21 cellular contexts compared by ENCODE assay signal in the genomic region with DNA sequence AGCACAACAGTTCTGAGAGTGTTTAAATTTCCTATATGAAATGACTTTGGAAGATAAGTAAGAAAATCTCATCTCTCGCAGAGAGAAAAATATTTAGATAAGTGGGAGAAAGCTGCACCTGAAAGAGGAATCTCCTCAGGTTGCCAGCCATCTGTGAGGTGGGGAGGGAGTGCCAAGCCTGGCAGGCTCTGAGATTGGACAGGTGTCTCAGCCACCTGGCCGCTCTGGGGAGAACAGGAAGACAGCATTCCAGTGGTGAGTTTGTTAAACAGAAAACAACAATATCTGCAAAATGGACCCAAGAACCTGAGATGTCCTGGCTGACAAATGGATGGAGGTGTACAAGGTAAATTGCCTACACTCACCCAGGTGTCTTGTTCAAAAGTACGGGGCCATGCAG. TPM values are rescaled to one million over a fixed set of nuclear protein-coding genes. Genes with fewer than 3 reads are reported as not detected.
A peak's percentile ranks its signal among the peaks of the same experiment; 100 is the strongest.
DNase-seq lines count a peak whose midpoint lies in the region; ATAC-seq and TF ChIP-seq lines count a peak whose summit lies in the region.
"Had no signal": no experiment of that assay in that cellular context is flagged by ENCODE, and none has a peak within 500 bp of the region (broad histone marks: within the 10 kb centered on the region; RNA-seq: fewer than 3 reads in every experiment).

No MANE protein-coding gene starts in this region.

- ATAC-seq in body of pancreas, result peak; percentile 48
- ATAC-seq in HG03097 (IDR thresholded peaks at IDR 0.05; ENCODE audit: low FRiP score, unreplicated experiment), result no peak
- ATAC-seq: Panc1 had no signal

- TF ChIP-seq CTCF in C4-2B (conservative IDR thresholded peaks at IDR 0.05) (no peak), body of pancreas (IDR thresholded peaks at IDR 0.05) (peak in 1 of 7 experiments; percentile 4)

- peaks cover 0 to 3% (median 0%) of the 10 kb centered on the region in 3 donors for H3K9me3 ChIP-seq in body of pancreas
- H3K9me3 ChIP-seq: MG63 had no signal

- DNase-seq in G401 (ENCODE audit: low spot score) (peak; percentile 97), NCI-H2171 treated with DMSO at 0.1 percent for 48 hours (lab: John Stamatoyannopoulos, UW) (peak; percentile 73), body of pancreas (peak; percentile 27 to 77 (median 38)), NAMALWA (ENCODE audit: low spot score) (no peak), Ammon's horn (ENCODE audit: low spot score) (no peak), mesenteric fat pad (ENCODE audit: low spot score) (no peak)
- DNase-seq: COR-L47, HCEC 1CT, Karpas-422, MG63, NCI-H1092 treated with DMSO at 0.1 percent for 48 hours, NCI-H146, NCI-H2081 treated with DMSO at 0.1 percent for 48 hours, NCI-H446, NCI-H82, SW 1271, T-helper 2 cell had no signal

- H3K27ac ChIP-seq in C4-2B, result peak overlapping the region; percentile 64
- no peak overlapping the region for H3K27ac ChIP-seq in body of pancreas

- WGBS in body of pancreas, 2 donors, result 46 to 54% methylated on average over 3 of the region's 3 CpGs

- H3K36me3 ChIP-seq in body of pancreas (replicated peaks in 1 of 2; ENCODE audit: insufficient read depth in 1 of 2, low read depth in 2 of 2), result no peaks in the 10 kb centered on the region
- H3K36me3 ChIP-seq: MG63 had no signal

- no peak overlapping the region for H3K4me3 ChIP-seq in body of pancreas
- H3K4me3 ChIP-seq: MG63 had no signal

- TF ChIP-seq POLR2A in body of pancreas (IDR thresholded peaks at IDR 0.05), result no peak

- intact Hi-C loops in body of pancreas (cut with DNase I), result no loop called here

- in situ Hi-C loops in G401 (cut with HindIII; ENCODE audit: low sequenced_read_pairs), result no loop called here

- peaks cover 4% of the 10 kb centered on the region for H3K4me1 ChIP-seq in body of pancreas

- no peaks in the 10 kb centered on the region for H3K27me3 ChIP-seq in body of pancreas
- H3K27me3 ChIP-seq: MG63 had no signal

RNA-seq across cellular contexts. Expression of a gene that starts 31.3 kb away (rescaled TPM):
- total RNA-seq in G401 (2014; rRNA removed; shearing (Covaris generic)), result not detected in 2 replicates
- total RNA-seq in body of pancreas (1 to 10 TPM; 3.4 to 6.6 TPM), mesenteric fat pad (30.0 TPM)
- total RNA-seq: SK-MEL-5 had no signal

Comparison
In these comparisons a context has a peak if more than half of its experiments do, and no peak if none do; other contexts are left out.
1. DNase-seq: peak in G401 (single experiment), NCI-H2171 treated with DMSO at 0.1 percent for 48 hours (single experiment) and body of pancreas (4 of 4); none in NAMALWA (single experiment), Ammon's horn (single experiment) and mesenteric fat pad (single experiment).